ENCODE assay signal across 20 cellular contexts in genomic region chrX:41150043-41150442, GRCh38.
"Had no signal": no experiment of that assay in that cellular context is flagged by ENCODE, and none has a peak within 500 bp of the region (broad histone marks: within the 10 kb centered on the region; RNA-seq: fewer than 3 reads in every experiment).

No MANE protein-coding gene starts in this region.

- ATAC-seq: K562 had no signal

- H3K27ac Mint-ChIP-seq: IgD-negative memory B cell had no signal

- H3K27me3 ChIP-seq: SJSA1 had no signal

- FAIRE-seq: K562 had no signal

- H3K9me3 Mint-ChIP-seq: IgD-negative memory B cell had no signal

- H3K4me3 ChIP-seq: K562, SJSA1, SK-N-MC had no signal

- H3K27me3 Mint-ChIP-seq: IgD-negative memory B cell had no signal

- H3K4me2 ChIP-seq: KMS-11 had no signal

- DNase-seq: Kasumi-1, MM.1S, NCI-H1092 treated with DMSO at 0.1 percent for 48 hours, NCI-H1417, NCI-H1436 treated with DMSO at 0.1 percent for 48 hours, NCI-H1694, NCI-H187 treated with DMSO at 0.1 percent for 48 hours, NCI-H2029 treated with DMSO at 0.1 percent for 48 hours, NCI-H2227 treated with DMSO at 0.1 percent for 48 hours, NCI-H524 treated with DMSO at 0.1 percent for 48 hours, NCI-H69, NCI-H774, Right ventricle myocardium superior, RPMI8226, SIG-M5 had no signal

- H3K9me3 ChIP-seq: SJSA1 had no signal

- H3K27ac ChIP-seq: KMS-11, SK-N-MC had no signal

- H3K4me3 Mint-ChIP-seq: IgD-negative memory B cell had no signal

- H3K9ac ChIP-seq: KMS-11 had no signal
